Comparison of ENCODE assay signal across 9 cellular contexts in the genomic region with DNA sequence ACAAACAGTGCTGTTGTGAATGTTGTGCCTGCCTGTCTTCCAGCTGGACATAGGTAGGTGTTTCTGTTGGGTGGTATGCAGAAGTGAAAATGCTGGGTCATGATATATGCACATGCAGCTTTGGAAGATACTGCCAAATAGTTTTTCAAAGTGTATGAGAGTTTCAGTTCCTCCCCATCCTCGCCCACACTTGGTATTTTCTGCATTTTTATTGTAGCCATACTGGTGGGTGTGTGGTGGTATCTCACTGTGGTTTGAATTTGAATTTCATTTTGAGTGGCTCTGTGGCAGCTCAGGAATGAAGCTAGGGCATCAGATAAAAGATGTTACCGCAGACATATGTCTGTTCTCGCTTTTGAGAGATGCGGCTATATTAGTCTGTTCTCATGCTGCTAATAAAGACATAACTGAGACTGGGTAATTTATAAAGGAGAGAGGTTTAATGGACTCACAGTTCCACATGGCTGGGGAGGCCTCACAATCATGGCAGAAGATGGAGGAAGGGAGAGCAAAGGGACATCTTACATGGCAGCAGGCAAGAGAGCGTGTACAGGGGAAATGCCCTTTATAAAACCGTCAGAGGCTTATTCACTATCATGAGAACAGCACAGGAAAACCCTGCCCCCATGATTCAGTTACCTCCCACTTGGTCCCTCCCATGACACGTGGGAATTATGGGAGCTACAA.
DNase-seq lines count a peak whose midpoint lies in the region; ATAC-seq and TF ChIP-seq lines count a peak whose summit lies in the region.
"Had no signal": no experiment of that assay in that cellular context is flagged by ENCODE, and none has a peak within 500 bp of the region (broad histone marks: within the 10 kb centered on the region; RNA-seq: fewer than 3 reads in every experiment).

No MANE protein-coding gene starts in this region.

- peak overlapping the region; percentile 4 for H3K4me3 Mint-ChIP-seq in activated naive CD8-positive, alpha-beta T cell treated with anti-CD3 and anti-CD28 coated beads, Interleukin-2, amount 50 U/mL, for 24 hours

- no peaks in the 10 kb centered on the region for H3K9me3 ChIP-seq in sigmoid colon

- no peak for TF ChIP-seq EP300 in sigmoid colon (IDR thresholded peaks at IDR 0.05)

- TF ChIP-seq POLR2A in sigmoid colon (IDR thresholded peaks at IDR 0.05), result no peak

- no peaks in the 10 kb centered on the region for H3K27me3 ChIP-seq in sigmoid colon

- intact Hi-C loops in sigmoid colon (cut with DNase I), result no loop called here

- 62 to 75% methylated on average over 7 of the region's 7 CpGs for WGBS in sigmoid colon, 2 donors

- H3K4me1 ChIP-seq in sigmoid colon, result peaks cover 0 to 16% (median 14%) of the 10 kb centered on the region in 4 donors

- H3K36me3 ChIP-seq in sigmoid colon, result no peaks in the 10 kb centered on the region

- peak; percentile 22 for DNase-seq in activated naive CD8-positive, alpha-beta T cell treated with anti-CD3 and anti-CD28 coated beads, Interleukin-2, amount 50 U/mL, for 24 hours
- no peak for DNase-seq in sigmoid colon
- no peak for DNase-seq in NCI-H1105 (lab: John Stamatoyannopoulos, UW)
- DNase-seq in NCI-H2227 (lab: John Stamatoyannopoulos, UW; ENCODE audit: unreplicated experiment), result no peak
- DNase-seq in 8988T, result no peak
- DNase-seq: NCI-H524 treated with DMSO at 0.1 percent for 48 hours had no signal

- ATAC-seq in GM18519 (IDR thresholded peaks at IDR 0.05; ENCODE audit: low FRiP score, unreplicated experiment) (peak; percentile 56), GM21381 (IDR thresholded peaks at IDR 0.05; ENCODE audit: unreplicated experiment) (peak; percentile 60), HG03432 (IDR thresholded peaks at IDR 0.05; ENCODE audit: unreplicated experiment) (peak; percentile 78)
- ATAC-seq in activated naive CD8-positive, alpha-beta T cell treated with anti-CD3 and anti-CD28 coated beads, Interleukin-2, amount 50 U/mL, for 24 hours, result peak; percentile 77

- H3K27ac Mint-ChIP-seq in activated naive CD8-positive, alpha-beta T cell treated with anti-CD3 and anti-CD28 coated beads, Interleukin-2, amount 50 U/mL, for 24 hours, result peak overlapping the region; percentile 81

- peaks cover 24% of the 10 kb centered on the region for H3K27me3 Mint-ChIP-seq in activated naive CD8-positive, alpha-beta T cell treated with anti-CD3 and anti-CD28 coated beads, Interleukin-2, amount 50 U/mL, for 24 hours

- peaks cover 13% of the 10 kb centered on the region for H3K36me3 Mint-ChIP-seq in activated naive CD8-positive, alpha-beta T cell treated with anti-CD3 and anti-CD28 coated beads, Interleukin-2, amount 50 U/mL, for 24 hours (ENCODE audit: low read depth)

- TF ChIP-seq CTCF in sigmoid colon (IDR thresholded peaks at IDR 0.05), result no peak

- peaks cover 56% of the 10 kb centered on the region for H3K4me1 Mint-ChIP-seq in activated naive CD8-positive, alpha-beta T cell treated with anti-CD3 and anti-CD28 coated beads, Interleukin-2, amount 50 U/mL, for 24 hours

- no peak overlapping the region for H3K4me3 ChIP-seq in sigmoid colon

- H3K9me3 Mint-ChIP-seq in activated naive CD8-positive, alpha-beta T cell treated with anti-CD3 and anti-CD28 coated beads, Interleukin-2, amount 50 U/mL, for 24 hours, result peaks cover 25% of the 10 kb centered on the region

- H3K27ac ChIP-seq in sigmoid colon, result no peak overlapping the region
